8 cellular contexts compared by ENCODE assay signal in the genomic region with DNA sequence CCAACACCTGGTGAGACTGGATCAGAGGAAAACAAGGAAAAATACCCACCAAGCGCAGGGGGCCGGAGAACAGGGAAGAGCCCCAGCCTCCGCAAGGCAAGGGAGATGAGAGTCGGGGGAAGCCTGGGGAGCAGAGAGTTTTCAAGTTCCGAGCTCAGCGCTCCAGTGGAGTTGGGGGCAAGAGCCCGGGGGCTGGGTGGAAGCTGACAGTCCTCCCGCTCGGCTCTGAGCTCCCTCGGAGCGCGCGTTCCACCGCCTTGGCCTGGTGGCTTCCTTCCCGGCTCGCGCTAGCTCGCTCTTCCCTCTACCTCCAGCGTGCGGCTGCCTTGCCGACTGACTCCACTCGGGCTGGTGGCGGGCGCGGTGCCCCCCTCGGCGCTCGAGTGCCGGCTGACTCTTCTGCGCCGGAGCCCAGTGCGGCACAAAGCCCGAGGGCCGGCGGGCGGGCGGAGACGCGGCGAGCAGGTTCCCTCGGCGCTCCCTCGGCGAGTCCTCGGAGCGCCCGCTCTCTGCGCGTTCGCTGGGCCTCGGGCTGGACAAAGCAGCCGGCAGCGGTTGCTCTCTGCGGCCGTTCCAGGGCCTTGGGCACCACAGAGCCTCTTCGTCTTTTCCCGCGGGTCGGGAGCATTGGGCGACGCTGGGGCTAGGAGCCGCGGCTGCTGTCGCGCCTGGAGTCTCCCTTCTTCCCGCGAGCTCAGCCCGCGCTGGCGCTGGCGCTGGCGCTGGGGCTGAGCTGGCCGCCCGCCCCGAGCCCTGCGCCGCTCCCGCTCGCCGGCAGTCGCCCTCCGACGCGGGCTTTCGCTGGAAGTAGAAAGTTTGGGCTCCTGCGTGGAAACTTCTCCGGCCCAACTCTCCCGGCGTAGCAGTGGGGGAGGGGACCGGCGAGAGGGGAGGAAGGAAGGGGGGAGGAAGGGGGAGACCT. TPM values are rescaled to one million over a fixed set of nuclear protein-coding genes. Genes with fewer than 3 reads are reported as not detected.
A peak's percentile ranks its signal among the peaks of the same experiment; 100 is the strongest.
DNase-seq lines count a peak whose midpoint lies in the region; ATAC-seq, FAIRE-seq and TF ChIP-seq lines count a peak whose summit lies in the region.

No MANE protein-coding gene starts in this region.

- H3K27ac ChIP-seq in A549, result peak overlapping the region; percentile 65 to 85
- H3K27ac ChIP-seq in SJCRH30, result peak overlapping the region; percentile 42
- no peak overlapping the region for H3K27ac ChIP-seq in endothelial cell of umbilical vein (ENCODE audit: insufficient read depth, low read depth, low read length)

- DNase-seq in A549 (ENCODE audit: low read depth in 1 of 2, low spot score in 1 of 2) (peak; percentile 44 to 51), GM13976 (ENCODE audit: low spot score) (peak; percentile 46), SJCRH30 (peak; percentile 72 to 76), endothelial cell of umbilical vein (ENCODE audit: low read depth, low spot score) (peak; percentile 50), natural killer cell (no peak), NCI-H510A (lab: John Stamatoyannopoulos, UW) (no peak)

- WGBS in A549 (ENCODE audit: missing lambda C conversion rate), result 24% methylated on average over 23 of the region's 91 CpGs

- H4K20me1 ChIP-seq in endothelial cell of umbilical vein (replicated peaks; ENCODE audit: control insufficient read depth, extremely low read depth, insufficient read depth, low read length), result no peaks in the 10 kb centered on the region

- TF ChIP-seq EP300 in A549 (IDR thresholded peaks at IDR 0.05), result no peak

- peak overlapping the region; percentile 48 for H2AFZ ChIP-seq in endothelial cell of umbilical vein (ENCODE audit: low read depth, low read length)

- POLR2A ChIA-PET in A549 (lab: Yijun Ruan, JAX), result interaction anchor here (1.1 kb wide), 1 partner anchor 169 kb away, joined by 3 read pairs; no protein-coding TSS in a partner anchor
- POLR2A ChIA-PET in endothelial cell of umbilical vein (lab: Charles Lee), result no interaction called here

- H3K9me3 ChIP-seq in A549 (no peaks in the 10 kb centered on the region), SJCRH30 (replicated peaks) (no peaks in the 10 kb centered on the region), endothelial cell of umbilical vein (replicated peaks; ENCODE audit: control insufficient read depth, insufficient read depth, low read length) (no peaks in the 10 kb centered on the region)

- intact Hi-C loops in endothelial cell of umbilical vein (cut with micrococcal nuclease), result loop anchor here (1.0 to 10.0 kb wide), 4 partner anchors 11 to 795 kb away; a partner anchor contains a TSS
- intact Hi-C loops in natural killer cell (cut with micrococcal nuclease), result no loop called here

- peak overlapping the region in 1 of 2 donors; percentile 37 for H3K27ac Mint-ChIP-seq in natural killer cell

- no peak for TF ChIP-seq RAD21 in A549 (conservative IDR thresholded peaks at IDR 0.05 in 1 of 2, IDR thresholded peaks at IDR 0.05 in 1 of 2)

- no peaks in the 10 kb centered on the region for H3K9me3 Mint-ChIP-seq in natural killer cell

- no peaks in the 10 kb centered on the region for H3K79me2 ChIP-seq in endothelial cell of umbilical vein (ENCODE audit: control insufficient read depth, insufficient read depth, low read length)

- H3K4me1 ChIP-seq in A549 (no peaks in the 10 kb centered on the region), SJCRH30 (0 out of 2 replicates have a peak, but pooled peaks cover 3% of the 10 kb centered on the region), endothelial cell of umbilical vein (ENCODE audit: control insufficient read depth, extremely low read depth, insufficient read depth, low read length) (peaks cover 4% of the 10 kb centered on the region)

- peak overlapping the region; percentile 87 for H3K4me3 Mint-ChIP-seq in natural killer cell

- H3K27me3 Mint-ChIP-seq in natural killer cell (ENCODE audit: low read depth in 2 of 2), result peaks cover 63 to 70% of the 10 kb centered on the region in 2 donors

- CTCF ChIA-PET in A549 (lab: Yijun Ruan, JAX) (interaction anchor here (1.1 to 2.3 kb wide), 2 partner anchors 61 to 170 kb away, joined by 4 to 9 read pairs; no protein-coding TSS in a partner anchor), endothelial cell of umbilical vein (lab: Charles Lee) (interaction anchor here (1.0 to 1.3 kb wide), 4 partner anchors 8 to 169 kb away, joined by 3 to 6 read pairs (median 4); no protein-coding TSS in a partner anchor)

- H3K4me2 ChIP-seq in A549 (peak overlapping the region; percentile 99), endothelial cell of umbilical vein (ENCODE audit: insufficient read depth, low read length) (peak overlapping the region; percentile 32)

- no peak for TF ChIP-seq POLR2A in A549 (IDR thresholded peaks at IDR 0.05; ENCODE audit: low read length)
- no peak for TF ChIP-seq POLR2A in endothelial cell of umbilical vein (IDR thresholded peaks at IDR 0.05; ENCODE audit: low read depth, low read length)

- H3K4me3 ChIP-seq in A549, result peak overlapping the region; percentile 66
- peak overlapping the region; percentile 67 for H3K4me3 ChIP-seq in SJCRH30
- peak overlapping the region in 1 of 3 experiments; percentile 11 for H3K4me3 ChIP-seq in endothelial cell of umbilical vein (replicated peaks in 1 of 3; ENCODE audit: insufficient read depth in 1 of 3, low read depth in 1 of 3, low read length in 3 of 3)

- no TSS peak for BruUV-seq in endothelial cell of umbilical vein (replicated peaks; lab: Mats Ljungman, UMichigan)

- dilution Hi-C loops in endothelial cell of umbilical vein (cut with MboI; ENCODE audit: extremely low pct_ligation_motif_present, low sequenced_read_pairs), result no loop called here

- H3K36me3 ChIP-seq in SJCRH30, result no peaks in the 10 kb centered on the region
- H3K36me3 ChIP-seq in endothelial cell of umbilical vein (ENCODE audit: control insufficient read depth in 2 of 2, extremely low read depth in 1 of 2, insufficient read depth in 2 of 2, low read length in 2 of 2), result no peaks in the 10 kb centered on the region

- FAIRE-seq in A549 (lab: Jason Lieb, UNC) (no peak), endothelial cell of umbilical vein (lab: Jason Lieb, UNC) (peak; percentile 8)

- in situ Hi-C loops in GM13976 (cut with MboI; ENCODE audit: low sequenced_read_pairs, unreplicated experiment), result loop anchor here (10.0 kb wide), 1 partner anchor 435 kb away; no protein-coding TSS in a partner anchor

- ATAC-seq in A549, result peak; percentile 76 to 88
- peak in 1 of 3 donors; percentile 23 for ATAC-seq in natural killer cell
- no peak for ATAC-seq in HG02852 (IDR thresholded peaks at IDR 0.05; ENCODE audit: unreplicated experiment)
- no peak for ATAC-seq in GM18870 (IDR thresholded peaks at IDR 0.05; ENCODE audit: unreplicated experiment)

- TF ChIP-seq CTCF in A549 (IDR thresholded peaks at IDR 0.05) (no peak), GM13976 (IDR thresholded peaks at IDR 0.05; ENCODE audit: borderline replicate concordance, control extremely low read depth, extremely low read depth, insufficient read depth, missing control alignments) (no peak), endothelial cell of umbilical vein (IDR thresholded peaks at IDR 0.05; ENCODE audit: extremely low read depth in 1 of 2, insufficient read depth in 1 of 2, low read depth in 1 of 2, low read length in 2 of 2) (no peak), natural killer cell (IDR thresholded peaks at IDR 0.05) (no peak)

- H3K9ac ChIP-seq in endothelial cell of umbilical vein (replicated peaks; ENCODE audit: extremely low read depth, insufficient read depth, low read length), result no peak overlapping the region

- no peaks in the 10 kb centered on the region for H3K9me1 ChIP-seq in endothelial cell of umbilical vein (replicated peaks; ENCODE audit: control insufficient read depth, extremely low read depth, insufficient read depth, low read length)

- peaks cover 19% of the 10 kb centered on the region for H3K36me3 Mint-ChIP-seq in natural killer cell

- H3K27me3 ChIP-seq in SJCRH30, result no peaks in the 10 kb centered on the region
- peaks cover 89 to 99% of the 10 kb centered on the region in 2 experiments for H3K27me3 ChIP-seq in endothelial cell of umbilical vein (ENCODE audit: control insufficient read depth in 2 of 2, insufficient read depth in 2 of 2, low read length in 2 of 2)

- peaks cover 39 to 48% of the 10 kb centered on the region in 2 donors for H3K4me1 Mint-ChIP-seq in natural killer cell

TF ChIP-seq in A549, 52 proteins besides CTCF, POLR2A, EP300 and RAD21 (continues in another document):
- peak; percentile 97 for TF ChIP-seq HDAC2 (IDR thresholded peaks at IDR 0.05)
- peak in 1 of 2 experiments; percentile 24; a peak in 1 of 5 replicates for TF ChIP-seq JUN (IDR thresholded peaks at IDR 0.05)
- TF ChIP-seq CBX2 (IDR thresholded peaks at IDR 0.05; ENCODE audit: borderline replicate concordance, low read depth), result no peak

TF ChIP-seq in endothelial cell of umbilical vein, 7 proteins besides CTCF, POLR2A, EP300 and RAD21:
- peak; percentile 78 for TF ChIP-seq EZH2 (IDR thresholded peaks at IDR 0.05; ENCODE audit: borderline replicate concordance, low read depth, low read length, severe bottlenecking)
- no peak for TF ChIP-seq POLR2AphosphoS5 (IDR thresholded peaks at IDR 0.05; ENCODE audit: insufficient read depth, low read depth, low read length)

RNA-seq across cellular contexts. Expression of a gene that starts 1.0 kb away (rescaled TPM):
- polyA plus RNA-seq in A549 (2011; rRNA removed), result 1.9 and 2.0 TPM in 2 replicates
- 1.1 and 1.2 TPM in 2 replicates for polyA plus RNA-seq in A549 (2012; cell fraction: cytosol; rRNA removed)
- polyA plus RNA-seq in A549 (2012; cell fraction: nucleus; rRNA removed), result 2.5 and 4.9 TPM in 2 replicates
- 0.94 to 2.5 TPM (median 1.8 TPM) in 3 replicates for polyA plus RNA-seq in A549 (2017; fragmentation: RNase III; extraction: RNeasy Plus Mini Kit Qiagen cat#74134 plus additional on column Dnase treatment)
- 2.2 and 3.6 TPM in 2 replicates for polyA minus RNA-seq in A549 (2011; rRNA and poly(A)+ RNA removed)
- total RNA-seq in SJCRH30 (2014; rRNA removed; shearing (Covaris generic)), result 6.6 and 9.3 TPM in 2 replicates
- not detected in 2 replicates for total RNA-seq in endothelial cell of umbilical vein
- polyA plus RNA-seq in endothelial cell of umbilical vein, result not detected in 2 replicates
- polyA plus RNA-seq in endothelial cell of umbilical vein (2011; cell fraction: cytosol; rRNA removed), result 0.04 and 0.10 TPM in 2 replicates
- polyA plus RNA-seq in endothelial cell of umbilical vein (2011; cell fraction: nucleus; rRNA removed), result not detected in 2 replicates
- not detected in 2 replicates for polyA plus RNA-seq in endothelial cell of umbilical vein (2012)
- 0.91 TPM in 1 of 2 replicates, not detected in the other for polyA minus RNA-seq in endothelial cell of umbilical vein
- 3.7 TPM for polyA minus RNA-seq in endothelial cell of umbilical vein (2011; cell fraction: cytosol; rRNA and poly(A)+ RNA removed)
- not detected in 2 replicates for polyA minus RNA-seq in endothelial cell of umbilical vein (2011; cell fraction: nucleus; rRNA and poly(A)+ RNA removed)
- total RNA-seq in natural killer cell, result not detected

Comparison
In these comparisons a context has a peak if more than half of its experiments do, and no peak if none do; other contexts are left out.
1. ATAC-seq: peak in A549 (2 of 2); none in HG02852 (single experiment) and GM18870 (single experiment).
2. DNase-seq: peak in A549 (2 of 2), GM13976 (single experiment), SJCRH30 (2 of 2) and endothelial cell of umbilical vein (single experiment); none in natural killer cell (single experiment) and NCI-H510A (single experiment).